8 cellular contexts compared by ENCODE assay signal in genomic region chr12:77685112-77685511, GRCh38.
DNase-seq lines count a peak whose midpoint lies in the region; ATAC-seq and TF ChIP-seq lines count a peak whose summit lies in the region.

No MANE protein-coding gene starts in this region.

- TF ChIP-seq POLR2A in NB4 (IDR thresholded peaks at IDR 0.05; ENCODE audit: extremely low read depth, insufficient read length) = no peak
- no peak for TF ChIP-seq POLR2A in erythroblast (IDR thresholded peaks at IDR 0.05; ENCODE audit: low read length)

- no peak overlapping the region for H3K4me3 ChIP-seq in NB4 (ENCODE audit: low read depth, low read length)

- peak; percentile 52 for TF ChIP-seq CTCF in NB4 (IDR thresholded peaks at IDR 0.05; ENCODE audit: low read depth, low read length)

- CTCF ChIA-PET in HEK293T (lab: Yijun Ruan, JAX) = interaction anchor here (0.6 to 1.4 kb wide), 2 partner anchors 245 to 533 kb away, joined by 6 read pairs; no protein-coding TSS in a partner anchor

- DNase-seq in DMS 273 (lab: John Stamatoyannopoulos, UW; ENCODE audit: unreplicated experiment) (peak; percentile 78), DMS 273 treated with DMSO at 0.1 percent for 48 hours (lab: John Stamatoyannopoulos, UW) (no peak), HEK293T (ENCODE audit: extremely low spot score) (peak; percentile 53), NB4 (ENCODE audit: low read depth) (peak; percentile 68), SHP77 treated with DMSO at 0.1 percent for 48 hours (lab: John Stamatoyannopoulos, UW) (peak; percentile 61), erythroblast (lab: John Stamatoyannopoulos, UW) (peak; percentile 2 to 26), myocyte (ENCODE audit: low read depth) (peak; percentile 82)

- ATAC-seq in HG02571 (IDR thresholded peaks at IDR 0.05; ENCODE audit: unreplicated experiment) = no peak

- POLR2A ChIA-PET in HEK293T (lab: Yijun Ruan, JAX) = no interaction called here

TF ChIP-seq in HEK293T, 16 proteins besides CTCF, POLR2A, EP300 and RAD21:
- TF ChIP-seq FOXA1 (IDR thresholded peaks at IDR 0.05) (no peak), CTBP1 (IDR thresholded peaks at IDR 0.05; ENCODE audit: borderline replicate concordance) (no peak), L3MBTL2 (conservative IDR thresholded peaks at IDR 0.05) (no peak), TARDBP (IDR thresholded peaks at IDR 0.05) (no peak), NFRKB (IDR thresholded peaks at IDR 0.05) (no peak), ARNT (IDR thresholded peaks at IDR 0.05) (no peak), SP1 (IDR thresholded peaks at IDR 0.05) (no peak), SUZ12 (IDR thresholded peaks at IDR 0.05) (no peak), FOXK2 (IDR thresholded peaks at IDR 0.05) (no peak), LEF1 (IDR thresholded peaks at IDR 0.05; ENCODE audit: borderline replicate concordance) (no peak), ELF4 (IDR thresholded peaks at IDR 0.05) (no peak), FOXM1 (IDR thresholded peaks at IDR 0.05; ENCODE audit: borderline replicate concordance) (no peak), ZNF384 (IDR thresholded peaks at IDR 0.05) (no peak), HDGF (IDR thresholded peaks at IDR 0.05; ENCODE audit: borderline replicate concordance) (no peak), BHLHE40 (IDR thresholded peaks at IDR 0.05; ENCODE audit: borderline replicate concordance) (no peak)
- TF ChIP-seq, protein P1, sequence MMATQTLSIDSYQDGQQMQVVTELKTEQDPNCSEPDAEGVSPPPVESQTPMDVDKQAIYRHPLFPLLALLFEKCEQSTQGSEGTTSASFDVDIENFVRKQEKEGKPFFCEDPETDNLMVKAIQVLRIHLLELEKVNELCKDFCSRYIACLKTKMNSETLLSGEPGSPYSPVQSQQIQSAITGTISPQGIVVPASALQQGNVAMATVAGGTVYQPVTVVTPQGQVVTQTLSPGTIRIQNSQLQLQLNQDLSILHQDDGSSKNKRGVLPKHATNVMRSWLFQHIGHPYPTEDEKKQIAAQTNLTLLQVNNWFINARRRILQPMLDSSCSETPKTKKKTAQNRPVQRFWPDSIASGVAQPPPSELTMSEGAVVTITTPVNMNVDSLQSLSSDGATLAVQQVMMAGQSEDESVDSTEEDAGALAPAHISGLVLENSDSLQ (IDR thresholded peaks at IDR 0.05) = no peak
TF ChIP-seq in HEK293T: peak in this region for 0.
